In the genomic region with DNA sequence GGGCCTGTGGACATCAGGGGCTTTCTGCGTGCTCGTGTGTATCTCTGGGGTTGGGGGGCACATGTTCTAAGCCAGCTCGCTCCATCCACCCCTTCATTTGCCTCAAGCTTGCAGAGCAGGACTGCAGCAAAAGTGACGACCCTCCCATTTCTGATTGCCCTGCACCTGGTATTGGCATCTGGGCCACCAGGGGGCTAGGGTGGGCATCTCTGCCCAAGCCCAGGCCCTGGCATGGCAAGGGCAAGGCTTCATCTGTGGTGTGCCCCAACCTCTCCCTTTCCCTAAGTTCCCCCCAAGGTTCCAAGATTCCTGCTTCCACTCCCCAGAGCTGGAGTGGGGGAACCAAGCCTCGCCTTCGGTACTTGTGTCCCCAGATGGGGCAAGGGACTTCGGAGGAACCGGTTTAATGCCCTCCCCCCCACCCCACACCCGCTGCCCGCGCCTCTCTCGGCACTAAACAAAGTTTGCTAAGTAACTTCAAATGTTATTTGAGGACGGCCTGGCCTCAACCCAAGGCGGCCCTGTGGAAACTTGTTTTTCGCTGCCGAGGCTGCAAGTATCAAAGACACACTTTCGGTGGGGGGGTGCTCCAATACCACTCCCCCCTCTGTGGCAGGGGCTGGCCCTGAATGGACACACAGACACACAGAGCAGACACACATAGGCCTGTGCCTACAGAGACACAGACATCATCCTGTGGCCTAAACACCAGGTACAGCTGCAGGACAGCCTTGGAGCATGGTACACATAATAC, we compare ENCODE assay signal across 15 cellular contexts. TPM values are rescaled to one million over a fixed set of nuclear protein-coding genes. Genes with fewer than 3 reads are reported as not detected.
DNase-seq lines count a peak whose midpoint lies in the region; ATAC-seq and TF ChIP-seq lines count a peak whose summit lies in the region.
"Had no signal": no experiment of that assay in that cellular context is flagged by ENCODE, and none has a peak within 500 bp of the region (broad histone marks: within the 10 kb centered on the region; RNA-seq: fewer than 3 reads in every experiment).

No MANE protein-coding gene starts in this region.

- no peaks in the 10 kb centered on the region for H3K36me3 Mint-ChIP-seq in activated CD8-positive, alpha-beta memory T cell treated with anti-CD3 and anti-CD28 coated beads, Interleukin-2, amount 10 ng/mL, durations not matched to agents 7 days and 5 days
- H3K36me3 Mint-ChIP-seq: activated naive CD4-positive, alpha-beta T cell treated with anti-CD3 and anti-CD28 coated beads, Interleukin-2, amount 50 U/mL, for 72 hours; neural progenitor cell had no signal

- peaks cover 31 to 100% (median 68%) of the 10 kb centered on the region in 9 donors for H3K4me1 ChIP-seq in heart right ventricle
- H3K4me1 ChIP-seq: neural progenitor cell had no signal

- H3K4me3 Mint-ChIP-seq in activated CD8-positive, alpha-beta memory T cell treated with anti-CD3 and anti-CD28 coated beads, Interleukin-2, amount 10 ng/mL, durations not matched to agents 7 days and 5 days: no peak overlapping the region
- H3K4me3 Mint-ChIP-seq in stimulated activated naive CD8-positive, alpha-beta T cell treated with anti-CD3 and anti-CD28 coated beads, Interleukin-15, amount 100 ng/mL, for 72 hours: no peak overlapping the region
- H3K4me3 Mint-ChIP-seq: neural progenitor cell; stimulated activated naive CD8-positive, alpha-beta T cell treated with anti-CD3 and anti-CD28 coated beads, Interleukin-15, Interleukin-2, amounts not matched to agents 100 ng/mL and 50 ng/mL, for 24 hours had no signal

- 48 to 49% methylated on average over 17 of the region's 17 CpGs for WGBS in heart right ventricle, 2 donors

- peak overlapping the region; percentile 14 to 96 (median 73) for H3K27ac ChIP-seq in heart right ventricle
- H3K27ac ChIP-seq: neural progenitor cell had no signal

- H3K4me3 ChIP-seq in astrocyte of the cerebellum (ENCODE audit: low read depth, low read length) (no peak overlapping the region), heart right ventricle (peak overlapping the region in 2 of 10 donors; percentile 1 to 33), retinal pigment epithelial cell (ENCODE audit: low read length) (no peak overlapping the region)
- H3K4me3 ChIP-seq: neural progenitor cell had no signal

- CTCF ChIA-PET in activated CD8-positive, alpha-beta memory T cell treated with anti-CD3 and anti-CD28 coated beads, Interleukin-2, amount 10 ng/mL, durations not matched to agents 7 days and 5 days (lab: Charles Lee): interaction anchor here (0.7 to 3.6 kb wide), 2 partner anchors 26 to 54 kb away, joined by 3 to 17 read pairs; no protein-coding TSS in a partner anchor

- intact Hi-C loops in heart right ventricle (cut with DNase I): no loop called here

- H3K27me3 Mint-ChIP-seq in activated CD8-positive, alpha-beta memory T cell treated with anti-CD3 and anti-CD28 coated beads, Interleukin-2, amount 10 ng/mL, durations not matched to agents 7 days and 5 days: peaks cover 36% of the 10 kb centered on the region
- H3K27me3 Mint-ChIP-seq in stimulated activated naive CD8-positive, alpha-beta T cell treated with anti-CD3 and anti-CD28 coated beads, Interleukin-15, amount 100 ng/mL, for 72 hours: peaks cover 52% of the 10 kb centered on the region

- peaks cover 0 to 8% (median 0%) of the 10 kb centered on the region in 9 donors for H3K36me3 ChIP-seq in heart right ventricle
- H3K36me3 ChIP-seq: neural progenitor cell had no signal

- peaks cover 0 to 34% (median 0%) of the 10 kb centered on the region in 7 donors for H3K27me3 ChIP-seq in heart right ventricle

- in situ Hi-C loops in astrocyte of the cerebellum (cut with HindIII; ENCODE audit: low sequenced_read_pairs): no loop called here

- DNase-seq in Ammon's horn (ENCODE audit: low spot score) (peak; percentile 62), astrocyte of the cerebellum (ENCODE audit: low read depth) (no peak), heart right ventricle (peak; percentile 65 to 72), retinal pigment epithelial cell (ENCODE audit: low read depth) (no peak)
- no peak for DNase-seq in activated CD8-positive, alpha-beta memory T cell treated with anti-CD3 and anti-CD28 coated beads, Interleukin-2, amount 10 ng/mL, durations not matched to agents 7 days and 5 days
- no peak for DNase-seq in stimulated activated naive CD8-positive, alpha-beta T cell treated with anti-CD3 and anti-CD28 coated beads, Interleukin-15, amount 100 ng/mL, for 72 hours
- DNase-seq: activated CD8-positive, alpha-beta memory T cell treated with anti-CD3 and anti-CD28 coated beads for 24 hours; NCI-H187; stimulated activated CD4-positive, alpha-beta T cell treated with anti-CD3 and anti-CD28 coated beads, Interleukin-2, amount 100 ng/mL, for 48 hours had no signal

- no peak overlapping the region for H3K27ac Mint-ChIP-seq in activated CD8-positive, alpha-beta memory T cell treated with anti-CD3 and anti-CD28 coated beads, Interleukin-2, amount 10 ng/mL, durations not matched to agents 7 days and 5 days
- no peak overlapping the region for H3K27ac Mint-ChIP-seq in stimulated activated naive CD8-positive, alpha-beta T cell treated with anti-CD3 and anti-CD28 coated beads, Interleukin-15, amount 100 ng/mL, for 72 hours
- H3K27ac Mint-ChIP-seq: activated naive CD4-positive, alpha-beta T cell treated with anti-CD3 and anti-CD28 coated beads, Interleukin-2, amount 50 U/mL, for 72 hours; neural progenitor cell; stimulated activated naive CD8-positive, alpha-beta T cell treated with anti-CD3 and anti-CD28 coated beads, Interleukin-15, Interleukin-2, amounts not matched to agents 100 ng/mL and 50 ng/mL, for 24 hours had no signal

- H3K9me3 ChIP-seq in heart right ventricle: no peaks in the 10 kb centered on the region

- H3K9me3 Mint-ChIP-seq in activated CD8-positive, alpha-beta memory T cell treated with anti-CD3 and anti-CD28 coated beads, Interleukin-2, amount 10 ng/mL, durations not matched to agents 7 days and 5 days (ENCODE audit: low read depth): no peaks in the 10 kb centered on the region
- H3K9me3 Mint-ChIP-seq in stimulated activated naive CD8-positive, alpha-beta T cell treated with anti-CD3 and anti-CD28 coated beads, Interleukin-15, amount 100 ng/mL, for 72 hours: no peaks in the 10 kb centered on the region
- H3K9me3 Mint-ChIP-seq: activated naive CD4-positive, alpha-beta T cell treated with anti-CD3 and anti-CD28 coated beads, Interleukin-2, amount 50 U/mL, for 72 hours; stimulated activated naive CD8-positive, alpha-beta T cell treated with anti-CD3 and anti-CD28 coated beads, Interleukin-15, Interleukin-2, amounts not matched to agents 100 ng/mL and 50 ng/mL, for 24 hours had no signal

- ATAC-seq in heart right ventricle (peak; percentile 5 to 62 (median 44)), GM19463 (IDR thresholded peaks at IDR 0.05; ENCODE audit: unreplicated experiment) (no peak), HG02884 (IDR thresholded peaks at IDR 0.05; ENCODE audit: unreplicated experiment) (no peak)
- ATAC-seq in activated CD8-positive, alpha-beta memory T cell treated with anti-CD3 and anti-CD28 coated beads, Interleukin-2, amount 10 ng/mL, durations not matched to agents 7 days and 5 days: no peak
- ATAC-seq in stimulated activated naive CD8-positive, alpha-beta T cell treated with anti-CD3 and anti-CD28 coated beads, Interleukin-15, amount 100 ng/mL, for 72 hours: no peak
- ATAC-seq: activated naive CD4-positive, alpha-beta T cell treated with anti-CD3 and anti-CD28 coated beads, Interleukin-2, amount 50 U/mL, for 72 hours had no signal

- TF ChIP-seq CTCF in astrocyte of the cerebellum (IDR thresholded peaks at IDR 0.05; ENCODE audit: low read depth, low read length, missing control alignments) (peak; percentile 17), heart right ventricle (IDR thresholded peaks at IDR 0.05) (no peak), retinal pigment epithelial cell (conservative IDR thresholded peaks at IDR 0.05; ENCODE audit: low read depth, low read length) (peak; percentile 30)

- H3K4me1 Mint-ChIP-seq in activated CD8-positive, alpha-beta memory T cell treated with anti-CD3 and anti-CD28 coated beads, Interleukin-2, amount 10 ng/mL, durations not matched to agents 7 days and 5 days: peaks cover under 1% of the 10 kb centered on the region
- peaks cover 23% of the 10 kb centered on the region for H3K4me1 Mint-ChIP-seq in stimulated activated naive CD8-positive, alpha-beta T cell treated with anti-CD3 and anti-CD28 coated beads, Interleukin-15, amount 100 ng/mL, for 72 hours

RNA-seq across cellular contexts. Expression of gene NFIX, which starts 12.2 kb away (rescaled TPM):
- total RNA-seq in heart right ventricle: 100 to 1,000 TPM; 111 to 162 (median 145) TPM
- 10 to 100 TPM; 16.8 to 34.2 TPM for polyA plus RNA-seq in heart right ventricle
- under 1 TPM; 0.21 to 0.32 TPM for total RNA-seq in activated CD8-positive, alpha-beta memory T cell treated with anti-CD3 and anti-CD28 coated beads, Interleukin-2, amount 10 ng/mL, durations not matched to agents 7 days and 5 days

RNA-seq across cellular contexts. Expression of gene DAND5, which starts 38.1 kb away (rescaled TPM):
- total RNA-seq in heart right ventricle: 10 to 100 TPM in 5 of 10 donors, 1 to 10 TPM in 5; 7.3 to 14.4 (median 10.1) TPM
- 1 to 10 TPM in 1 of 2 donors, under 1 TPM in 1; 0.71 to 4.2 TPM for polyA plus RNA-seq in heart right ventricle
- under 1 TPM; 0.21 to 0.26 TPM for total RNA-seq in activated CD8-positive, alpha-beta memory T cell treated with anti-CD3 and anti-CD28 coated beads, Interleukin-2, amount 10 ng/mL, durations not matched to agents 7 days and 5 days
- total RNA-seq: T-helper 2 cell treated with Interferon-gamma antibody and Interleukin-4, amounts not matched to agents 100 ng/mL and 5 ng/mL, for 36 hours had no signal

RNA-seq across cellular contexts. Expression of gene GADD45GIP1, which starts 50.4 kb away (rescaled TPM):
- 10 to 100 TPM; 18.4 to 33.9 (median 20.9) TPM for total RNA-seq in heart right ventricle
- 100 to 1,000 TPM; 120 to 237 TPM for polyA plus RNA-seq in heart right ventricle
- 10 to 100 TPM; 23.9 to 24.9 TPM for total RNA-seq in activated CD8-positive, alpha-beta memory T cell treated with anti-CD3 and anti-CD28 coated beads, Interleukin-2, amount 10 ng/mL, durations not matched to agents 7 days and 5 days

Comparison
In these comparisons a context has a peak if more than half of its experiments do, and no peak if none do; other contexts are left out.
1. DNase-seq: peak in Ammon's horn (single experiment) and heart right ventricle (2 of 2); none in astrocyte of the cerebellum (single experiment), retinal pigment epithelial cell (single experiment), activated CD8-positive, alpha-beta memory T cell treated with anti-CD3 and anti-CD28 coated beads, Interleukin-2, amount 10 ng/mL, durations not matched to agents 7 days and 5 days (single experiment) and stimulated activated naive CD8-positive, alpha-beta T cell treated with anti-CD3 and anti-CD28 coated beads, Interleukin-15, amount 100 ng/mL, for 72 hours (0 of 2).
2. CTCF ChIP-seq: peak in astrocyte of the cerebellum (single experiment) and retinal pigment epithelial cell (single experiment); none in heart right ventricle (0 of 9).
3. ATAC-seq: peak in heart right ventricle (8 of 8); none in activated CD8-positive, alpha-beta memory T cell treated with anti-CD3 and anti-CD28 coated beads, Interleukin-2, amount 10 ng/mL, durations not matched to agents 7 days and 5 days (single experiment), stimulated activated naive CD8-positive, alpha-beta T cell treated with anti-CD3 and anti-CD28 coated beads, Interleukin-15, amount 100 ng/mL, for 72 hours (single experiment), GM19463 (single experiment) and HG02884 (single experiment).
4. RNA of gene NFIX, which starts 12.2 kb away (total RNA-seq): 111 to 162 TPM in heart right ventricle; 0.21 to 0.32 TPM in activated CD8-positive, alpha-beta memory T cell treated with anti-CD3 and anti-CD28 coated beads, Interleukin-2, amount 10 ng/mL, durations not matched to agents 7 days and 5 days; every median in the first group is over 10 times any median in the second.
5. RNA of gene DAND5, which starts 38.1 kb away (total RNA-seq): 7.3 to 14.4 TPM in heart right ventricle; 0.21 to 0.26 TPM in activated CD8-positive, alpha-beta memory T cell treated with anti-CD3 and anti-CD28 coated beads, Interleukin-2, amount 10 ng/mL, durations not matched to agents 7 days and 5 days; every median in the first group is over 4 times any median in the second.